Comparison of ENCODE assay signal across 15 cellular contexts in genomic region chr17:62996221-62996620, GRCh38.
"Had no signal": no experiment of that assay in that cellular context is flagged by ENCODE, and none has a peak within 500 bp of the region (broad histone marks: within the 10 kb centered on the region; RNA-seq: fewer than 3 reads in every experiment).

No MANE protein-coding gene starts in this region.

- DNase-seq: activated CD4-positive, alpha-beta T cell treated with anti-CD3 and anti-CD28 coated beads, Interleukin-2, amount 10 ng/mL, durations not matched to agents 24 days and 14 days; activated CD4-positive, CD25-positive, alpha-beta regulatory T cell; activated CD8-positive, alpha-beta memory T cell treated with anti-CD3 and anti-CD28 coated beads, Interleukin-2, amount 50 U/mL, for 4 hours; activated CD8-positive, alpha-beta T cell treated with anti-CD3 and anti-CD28 coated beads, Interleukin-2, amount 10 ng/mL, durations not matched to agents 7 days and 5 days; activated naive CD8-positive, alpha-beta T cell treated with anti-CD3 and anti-CD28 coated beads for 36 hours; amygdala; cortex of kidney; effector CD8-positive, alpha-beta T cell; foreskin keratinocyte; left ventricle myocardium inferior; mesenchymal stem cell; naive thymus-derived CD8-positive, alpha-beta T cell; posterior cingulate gyrus; retina; tibial artery had no signal

- H3K4me1 ChIP-seq: foreskin keratinocyte, tibial artery had no signal

- H3K36me3 ChIP-seq: left ventricle myocardium inferior, tibial artery had no signal

- H3K27ac ChIP-seq: foreskin keratinocyte, left ventricle myocardium inferior, tibial artery had no signal

- H3K9me3 ChIP-seq: left ventricle myocardium inferior, tibial artery had no signal

- H3K4me3 ChIP-seq: left ventricle myocardium inferior, tibial artery had no signal

- H3K27me3 ChIP-seq: foreskin keratinocyte, tibial artery had no signal
